23 cellular contexts compared by ENCODE assay signal in the genomic region with DNA sequence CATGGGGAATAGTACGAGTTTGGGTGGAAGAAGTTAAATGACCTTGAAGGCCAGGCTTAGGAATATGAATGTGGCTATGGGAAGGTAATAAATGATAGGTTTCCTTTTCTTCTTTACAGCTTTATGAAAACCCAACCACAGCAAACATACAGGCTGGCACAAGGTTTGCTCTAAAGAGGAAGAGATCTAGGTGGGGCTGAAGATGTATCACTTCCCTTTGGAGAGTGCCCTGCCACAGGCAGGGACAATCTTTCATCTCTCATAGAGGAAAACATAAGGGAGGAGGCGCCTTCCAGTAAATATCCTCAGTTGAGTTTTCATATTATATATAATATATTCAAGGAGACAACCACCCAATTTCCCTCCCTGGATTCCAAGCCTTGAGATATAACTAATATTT.
"Had no signal": no experiment of that assay in that cellular context is flagged by ENCODE, and none has a peak within 500 bp of the region (broad histone marks: within the 10 kb centered on the region; RNA-seq: fewer than 3 reads in every experiment).

No MANE protein-coding gene starts in this region.

- H3K4me2 ChIP-seq: neural progenitor cell had no signal

- DNase-seq: cortex of kidney; dorsolateral prefrontal cortex; effector CD8-positive, alpha-beta T cell; esophagus squamous epithelium; foreskin fibroblast; glutamatergic neuron; islet precursor cell; nucleus accumbens; ovary; sigmoid colon; stimulated activated CD4-positive, alpha-beta T cell treated with anti-CD3 and anti-CD28 coated beads, Interleukin-2, amount 100 ng/mL, for 24 hours; stimulated activated CD4-positive, alpha-beta T cell treated with anti-CD3 and anti-CD28 coated beads, Interleukin-4, amount 100 ng/mL, for 4 hours; stimulated activated naive CD4-positive, alpha-beta T cell; stomach; substantia nigra; transverse colon had no signal

- H2AFZ ChIP-seq: neural progenitor cell had no signal

- H3K27me3 ChIP-seq: dorsolateral prefrontal cortex, esophagus squamous epithelium, gastroesophageal sphincter, neural progenitor cell, ovary, right atrium auricular region, sigmoid colon, stomach, transverse colon had no signal

- H3K9ac ChIP-seq: neural progenitor cell had no signal

- H3K4me1 ChIP-seq: gastroesophageal sphincter, neural progenitor cell, right atrium auricular region, stomach, transverse colon had no signal

- H3K9me3 ChIP-seq: esophagus squamous epithelium, gastroesophageal sphincter, ovary, right atrium auricular region, sigmoid colon, stomach, thoracic aorta, transverse colon had no signal

- ATAC-seq: gastroesophageal sphincter; left lobe of liver; natural killer cell treated with Interleukin-12 subunit alpha and Interleukin-12 subunit beta and Interleukin-15 and Interleukin-18, amount 100 ng/mL, for 72 hours had no signal

- H3K4me3 ChIP-seq: dorsolateral prefrontal cortex, esophagus squamous epithelium, gastroesophageal sphincter, neural progenitor cell, ovary, right atrium auricular region, sigmoid colon, skin epidermis, stomach, thoracic aorta, transverse colon had no signal

- H3K27ac ChIP-seq: dorsolateral prefrontal cortex, esophagus squamous epithelium, gastroesophageal sphincter, neural progenitor cell, ovary, right atrium auricular region, sigmoid colon, stomach, thoracic aorta, transverse colon had no signal

- H3K36me3 ChIP-seq: gastroesophageal sphincter, neural progenitor cell, ovary, right atrium auricular region, sigmoid colon, stomach, thoracic aorta, transverse colon had no signal
